20 cellular contexts compared by ENCODE assay signal in the genomic region with DNA sequence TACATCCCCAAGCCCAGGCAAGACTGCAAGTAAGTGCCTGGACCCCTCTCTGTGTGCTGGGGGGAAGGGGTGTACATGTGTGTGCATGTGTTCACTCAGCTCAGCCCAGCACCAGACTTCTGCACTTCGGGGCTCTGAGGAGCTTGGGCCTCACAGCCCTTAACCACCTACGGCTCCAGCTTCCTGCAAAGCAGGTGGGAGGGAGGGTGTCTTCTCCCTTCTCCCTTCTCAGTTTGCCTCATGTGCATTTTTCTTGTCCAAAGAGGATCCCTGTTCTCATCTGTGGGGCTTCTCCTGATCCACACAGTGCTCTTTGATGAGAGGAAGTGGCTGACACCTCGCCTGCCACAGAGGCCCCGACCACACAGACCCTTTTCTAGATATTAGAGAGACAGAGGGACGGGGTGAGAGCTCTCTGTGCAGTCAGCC.
DNase-seq lines count a peak whose midpoint lies in the region; ATAC-seq, FAIRE-seq and TF ChIP-seq lines count a peak whose summit lies in the region.
"Had no signal": no experiment of that assay in that cellular context is flagged by ENCODE, and none has a peak within 500 bp of the region (broad histone marks: within the 10 kb centered on the region; RNA-seq: fewer than 3 reads in every experiment).

No MANE protein-coding gene starts in this region.

- no peaks in the 10 kb centered on the region for H3K9me3 ChIP-seq in GM12878 (replicated peaks; ENCODE audit: control insufficient read depth, insufficient read depth, low read length)
- H3K9me3 ChIP-seq: left lung, spleen had no signal

- no peak overlapping the region for H3K9ac ChIP-seq in GM12878 (ENCODE audit: control insufficient read depth, insufficient read depth, low read length)
- H3K9ac ChIP-seq: neural progenitor cell had no signal

- RAD21 ChIA-PET in GM12878 (lab: Charles Lee; ENCODE audit: unreplicated experiment) = no interaction called here

- peaks cover 0 to 1% of the 10 kb centered on the region in 2 experiments; a peak in 1 of 4 replicates for H3K27me3 ChIP-seq in GM12878 (replicated peaks in 1 of 2; ENCODE audit: control insufficient read depth in 2 of 2, insufficient read depth in 2 of 2, low read length in 1 of 2)
- H3K27me3 ChIP-seq: left lung, neural progenitor cell, spleen had no signal

- POLR2A ChIA-PET in T-cell (lab: Charles Lee) (no interaction called here), GM12878 (lab: Charles Lee) (no interaction called here)

- in situ Hi-C loops in GM12878 (cut with MboI) = no loop called here

- intact Hi-C loops in GM12878 (cut with micrococcal nuclease; ENCODE audit: unreplicated experiment) = no loop called here

- H3K4me3 ChIP-seq in GM12878 = no peak overlapping the region
- H3K4me3 ChIP-seq: K562, left lung, neural progenitor cell, spleen had no signal

- H2AFZ ChIP-seq in GM12878 (ENCODE audit: control insufficient read depth, low read depth, low read length) = no peak overlapping the region
- H2AFZ ChIP-seq: neural progenitor cell had no signal

- H3K36me3 Mint-ChIP-seq in T-cell = peaks cover 14% of the 10 kb centered on the region
- H3K36me3 Mint-ChIP-seq: neural progenitor cell had no signal

- peaks cover 13 to 23% (median 18%) of the 10 kb centered on the region in 3 donors for H3K4me1 Mint-ChIP-seq in T-cell
- H3K4me1 Mint-ChIP-seq: neural progenitor cell had no signal

- no peaks in the 10 kb centered on the region for H3K9me3 Mint-ChIP-seq in T-cell
- H3K9me3 Mint-ChIP-seq: CD8-positive, alpha-beta T cell; neural progenitor cell had no signal

- peak in 2 of 3 donors; percentile 3 to 18 for DNase-seq in stimulated activated CD4-positive, alpha-beta T cell treated with anti-CD3 and anti-CD28 coated beads, Interleukin-12 subunit alpha, Interleukin-12 subunit beta, amount 100 ng/mL, for 48 hours (ENCODE audit: low read depth in 2 of 3, low spot score in 1 of 3)
- no peak for DNase-seq in stimulated activated CD4-positive, alpha-beta T cell treated with anti-CD3 and anti-CD28 coated beads, Interleukin-4, amount 100 ng/mL, for 4 hours
- DNase-seq in T-cell (no peak), GM12878 (ENCODE audit: low read depth, low spot score) (no peak), COLO829 (ENCODE audit: low spot score) (no peak), omental fat pad (ENCODE audit: low spot score) (no peak), DMS153 (lab: John Stamatoyannopoulos, UW) (no peak)
- DNase-seq: CD8-positive, alpha-beta T cell; HCEC 1CT; left lung; midbrain; MV-4-11; NCI-H2029 treated with DMSO at 0.1 percent for 48 hours had no signal

- SMC1A ChIA-PET in GM12878 (lab: Charles Lee; ENCODE audit: uncharacterized antibody, unreplicated experiment) = no interaction called here

- 4% methylated on average over 5 of the region's 5 CpGs for WGBS in GM12878 (ENCODE audit: insufficient coverage, insufficient replicate concordance, low lambda C conversion rate, missing lambda C conversion rate)

- CTCF ChIA-PET in T-cell (lab: Charles Lee) = no interaction called here
- CTCF ChIA-PET in GM12878 (lab: Yijun Ruan, JAX) = no interaction called here

- no peaks in the 10 kb centered on the region for H3K36me3 ChIP-seq in GM12878 (ENCODE audit: control insufficient read depth in 2 of 2, insufficient read depth in 2 of 2, low read length in 1 of 2)
- H3K36me3 ChIP-seq: neural progenitor cell had no signal

- no peaks in the 10 kb centered on the region for H3K27me3 Mint-ChIP-seq in T-cell

- peak in 3 of 4 experiments; percentile 24 to 40 (median 31) for ATAC-seq in T-cell (replicated peaks in 1 of 4)
- peak; percentile 87 for ATAC-seq in GM12878
- ATAC-seq in omental fat pad (ENCODE audit: low FRiP score) = no peak
- ATAC-seq: CD8-positive, alpha-beta T cell; esophagus mucosa; K562; left lung had no signal

- H3K4me1 ChIP-seq in GM12878 (ENCODE audit: control insufficient read depth, insufficient read depth, low read length) = peaks cover 5% of the 10 kb centered on the region; the same call in 1 of the 2 replicates
- H3K4me1 ChIP-seq: left lung, neural progenitor cell had no signal

- H4K20me1 ChIP-seq in GM12878 (ENCODE audit: control insufficient read depth, insufficient read depth) = no peaks in the 10 kb centered on the region

- H3K27ac Mint-ChIP-seq in T-cell = no peak overlapping the region
- H3K27ac Mint-ChIP-seq: CD8-positive, alpha-beta T cell; neural progenitor cell had no signal

- H3K4me3 Mint-ChIP-seq in T-cell = no peak overlapping the region
- H3K4me3 Mint-ChIP-seq: CD8-positive, alpha-beta T cell; neural progenitor cell had no signal

- no peak for TF ChIP-seq RAD21 in GM12878 (IDR thresholded peaks at IDR 0.05; ENCODE audit: insufficient read depth, low read depth, low read length)

- no TSS peak for BruUV-seq in GM12878 (replicated peaks; lab: Mats Ljungman, UMichigan)

- no peaks in the 10 kb centered on the region for H3K79me2 ChIP-seq in GM12878 (ENCODE audit: control insufficient read depth, insufficient read depth, low read length)

- TF ChIP-seq EP300 in GM12878 (IDR thresholded peaks at IDR 0.05; ENCODE audit: borderline replicate concordance in 1 of 2, control insufficient read depth in 1 of 2, low read depth in 2 of 2, low read length in 2 of 2) = no peak

- no peak for TF ChIP-seq CTCF in GM12878 (IDR thresholded peaks at IDR 0.05 in 2 of 3, conservative IDR thresholded peaks at IDR 0.05 in 1 of 3; ENCODE audit: control insufficient read depth in 2 of 3, extremely low read depth in 1 of 3, insufficient read depth in 1 of 3, low read depth in 3 of 3, low read length in 3 of 3)
- TF ChIP-seq CTCF in omental fat pad (IDR thresholded peaks at IDR 0.05) = no peak

- H3K27ac ChIP-seq in GM12878 (ENCODE audit: control insufficient read depth, insufficient read depth) = no peak overlapping the region
- H3K27ac ChIP-seq: left lung, neural progenitor cell, spleen had no signal

- no peak for TF ChIP-seq POLR2A in GM12878 (IDR thresholded peaks at IDR 0.05; ENCODE audit: low read depth, low read length)

- no peak for FAIRE-seq in GM12878 (lab: Jason Lieb, UNC)
- FAIRE-seq: bronchial epithelial cell, GM19239, K562, TTC549 had no signal

- H3K4me2 ChIP-seq in GM12878 (ENCODE audit: control insufficient read depth, insufficient read depth) = no peak overlapping the region
- H3K4me2 ChIP-seq: neural progenitor cell had no signal

TF ChIP-seq in GM12878, 131 proteins besides CTCF, POLR2A, EP300 and RAD21:
- 0 out of 2 replicates have a peak, but pooled peaks have one; percentile 31 for TF ChIP-seq IKZF1 (conservative IDR thresholded peaks at IDR 0.05)
- TF ChIP-seq YY1 (IDR thresholded peaks at IDR 0.05; ENCODE audit: low read depth, low read length) = no peak
- TF ChIP-seq IKZF2 (IDR thresholded peaks at IDR 0.05) = 0 out of 4 replicates have a peak, but pooled peaks of 1 of the 2 experiments have one; percentile 15
- TF ChIP-seq SPI1 (IDR thresholded peaks at IDR 0.05; ENCODE audit: borderline replicate concordance, insufficient read depth, low read depth, low read length) = peak; percentile 47; the same call in 1 of the 2 replicates
- TF ChIP-seq RUNX3 (IDR thresholded peaks at IDR 0.05; ENCODE audit: low read length) = peak; percentile 74
TF ChIP-seq in GM12878: peak in this region for 4.

Comparison
In these comparisons a context has a peak if more than half of its experiments do, and no peak if none do; other contexts are left out.
1. DNase-seq: peak in stimulated activated CD4-positive, alpha-beta T cell treated with anti-CD3 and anti-CD28 coated beads, Interleukin-12 subunit alpha, Interleukin-12 subunit beta, amount 100 ng/mL, for 48 hours (2 of 3); none in stimulated activated CD4-positive, alpha-beta T cell treated with anti-CD3 and anti-CD28 coated beads, Interleukin-4, amount 100 ng/mL, for 4 hours (0 of 2), T-cell (0 of 34), GM12878 (single experiment), COLO829 (single experiment), omental fat pad (single experiment) and DMS153 (single experiment).